31 cellular contexts compared by ENCODE assay signal in the genomic region with DNA sequence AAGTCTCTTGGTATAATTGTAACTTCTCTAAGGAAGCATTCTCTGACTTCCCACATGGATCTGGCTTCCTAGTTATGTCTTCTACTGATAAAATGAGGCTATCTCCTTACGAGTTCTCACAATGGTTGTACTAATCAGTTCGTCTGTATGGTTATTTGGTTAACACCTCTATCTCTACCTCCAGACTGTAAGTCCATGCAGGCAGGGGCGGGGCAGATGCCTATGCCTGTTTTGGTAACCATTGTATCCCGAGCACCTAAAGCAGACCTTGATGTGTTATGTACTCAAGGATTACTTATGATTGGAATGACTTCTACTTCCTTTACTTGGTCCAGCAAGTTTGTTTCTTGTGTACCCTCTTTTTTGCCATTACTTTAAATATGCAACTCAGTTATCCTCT.
"Had no signal": no experiment of that assay in that cellular context is flagged by ENCODE, and none has a peak within 500 bp of the region (broad histone marks: within the 10 kb centered on the region; RNA-seq: fewer than 3 reads in every experiment).

No MANE protein-coding gene starts in this region.

- DNase-seq: activated CD4-positive, alpha-beta memory T cell treated with anti-CD3 and anti-CD28 coated beads for 36 hours; activated CD4-positive, alpha-beta T cell treated with anti-CD3 and anti-CD28 coated beads for 36 hours; activated CD4-positive, alpha-beta T cell treated with anti-CD3 and anti-CD28 coated beads, Interleukin-2, amount 10 ng/mL, durations not matched to agents 24 days and 14 days; activated CD4-positive, CD25-positive, alpha-beta regulatory T cell; activated CD4-positive, CD25-positive, alpha-beta regulatory T cell treated with anti-CD3 and anti-CD28 coated beads, Interleukin-2, amount 50 U/mL, for 72 hours; activated CD8-positive, alpha-beta memory T cell treated with anti-CD3 and anti-CD28 coated beads, Interleukin-2, amount 10 ng/mL, durations not matched to agents 7 days and 5 days; activated CD8-positive, alpha-beta memory T cell treated with anti-CD3 and anti-CD28 coated beads, Interleukin-2, amount 50 U/mL, for 4 hours; activated CD8-positive, alpha-beta T cell treated with anti-CD3 and anti-CD28 coated beads, Interleukin-2, amount 10 ng/mL, durations not matched to agents 7 days and 5 days; activated effector memory CD4-positive, alpha-beta T cell treated with anti-CD3 and anti-CD28 coated beads, Interleukin-2, amount 50 U/mL, for 16 hours; activated naive CD4-positive, alpha-beta T cell; activated naive CD4-positive, alpha-beta T cell treated with anti-CD3 and anti-CD28 coated beads, Interleukin-2, amount 10 ng/mL, durations not matched to agents 7 days and 5 days; activated naive CD8-positive, alpha-beta T cell treated with anti-CD3 and anti-CD28 coated beads, Interleukin-2, amount 10 ng/mL, durations not matched to agents 7 days and 5 days; activated T-cell treated with anti-CD3 and anti-CD28 coated beads, Interleukin-2, amount 50 U/mL, for 1 hour; activated T-cell treated with anti-CD3 and anti-CD28 coated beads, Interleukin-2, amount 50 U/mL, for 48 hours; amniotic stem cell; anterior cingulate cortex; brain microvascular endothelial cell; dorsolateral prefrontal cortex; effector memory CD4-positive, alpha-beta T cell; foreskin keratinocyte; gastrocnemius medialis; glutamatergic neuron; heart left ventricle; T-helper 1 cell; T-helper 17 cell; T1000 had no signal

- H3K9me3 ChIP-seq: gastrocnemius medialis had no signal

- H3K27ac ChIP-seq: brain microvascular endothelial cell, coronary artery, dorsolateral prefrontal cortex, foreskin keratinocyte, gastrocnemius medialis, heart left ventricle had no signal

- H3K4me1 ChIP-seq: foreskin keratinocyte, gastrocnemius medialis, heart left ventricle had no signal

- ATAC-seq: activated CD4-positive, alpha-beta T cell treated with anti-CD3 and anti-CD28 coated beads for 36 hours; activated CD8-positive, alpha-beta memory T cell treated with anti-CD3 and anti-CD28 coated beads, Interleukin-2, amount 10 ng/mL, durations not matched to agents 7 days and 5 days; activated CD8-positive, alpha-beta T cell treated with anti-CD3 and anti-CD28 coated beads, Interleukin-2, amount 10 ng/mL, durations not matched to agents 7 days and 5 days; activated naive CD4-positive, alpha-beta T cell treated with anti-CD3 and anti-CD28 coated beads, Interleukin-2, amount 50 U/mL, for 72 hours; esophagus mucosa; foreskin keratinocyte; gastrocnemius medialis; heart left ventricle; T-helper 17 cell had no signal

- H3K4me3 ChIP-seq: coronary artery, dorsolateral prefrontal cortex, gastrocnemius medialis, heart left ventricle had no signal

- FAIRE-seq: astrocyte, bronchial epithelial cell had no signal

- H3K27me3 ChIP-seq: gastrocnemius medialis had no signal

- H3K36me3 ChIP-seq: brain microvascular endothelial cell, gastrocnemius medialis, heart left ventricle had no signal
